Comparison of ENCODE assay signal across 1 cellular context in the genomic region with DNA sequence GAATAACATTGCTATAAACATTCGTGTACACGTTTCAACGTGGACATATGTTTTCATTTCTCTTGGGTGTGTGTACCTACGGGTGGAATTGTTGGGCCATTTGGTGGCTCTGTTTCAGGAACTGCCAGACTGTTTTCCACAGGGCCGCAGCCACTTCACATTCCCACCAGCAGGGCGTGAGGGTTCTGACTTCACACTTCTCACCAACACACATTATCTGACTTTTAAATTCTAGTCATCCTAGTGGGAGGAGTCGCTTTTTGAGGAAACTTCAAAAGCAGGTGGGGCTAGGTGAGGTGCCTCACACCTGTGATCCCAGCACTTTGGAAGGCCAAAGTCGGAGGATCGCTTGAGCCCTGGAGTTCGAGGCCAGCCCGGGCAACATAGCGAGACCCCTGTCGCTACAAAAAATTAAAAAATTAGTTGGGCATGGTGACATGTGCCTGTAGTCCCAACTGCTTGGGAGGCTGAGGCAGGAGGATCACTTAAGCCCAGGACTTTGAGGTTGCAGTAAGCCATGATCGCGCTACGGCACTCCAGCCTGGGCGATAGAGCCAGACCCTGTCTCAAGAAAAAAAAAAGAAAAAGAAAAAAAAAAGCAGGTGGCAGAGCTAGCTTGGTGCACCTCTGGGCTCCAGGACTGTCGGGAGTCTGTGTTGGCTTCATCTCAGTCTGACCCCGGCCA.
TF ChIP-seq lines count a peak whose summit lies in the region.

No MANE protein-coding gene starts in this region.

TF ChIP-seq in GM23338, 12 proteins besides CTCF, POLR2A, EP300 and RAD21 (continued from another document):
- TF ChIP-seq, protein P1, sequence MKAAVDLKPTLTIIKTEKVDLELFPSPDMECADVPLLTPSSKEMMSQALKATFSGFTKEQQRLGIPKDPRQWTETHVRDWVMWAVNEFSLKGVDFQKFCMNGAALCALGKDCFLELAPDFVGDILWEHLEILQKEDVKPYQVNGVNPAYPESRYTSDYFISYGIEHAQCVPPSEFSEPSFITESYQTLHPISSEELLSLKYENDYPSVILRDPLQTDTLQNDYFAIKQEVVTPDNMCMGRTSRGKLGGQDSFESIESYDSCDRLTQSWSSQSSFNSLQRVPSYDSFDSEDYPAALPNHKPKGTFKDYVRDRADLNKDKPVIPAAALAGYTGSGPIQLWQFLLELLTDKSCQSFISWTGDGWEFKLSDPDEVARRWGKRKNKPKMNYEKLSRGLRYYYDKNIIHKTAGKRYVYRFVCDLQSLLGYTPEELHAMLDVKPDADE (IDR thresholded peaks at IDR 0.05), result no peak
- TF ChIP-seq NANOG (IDR thresholded peaks at IDR 0.05; ENCODE audit: borderline replicate concordance) (no peak), EZH2phosphoT487 (IDR thresholded peaks at IDR 0.05; ENCODE audit: unreplicated experiment) (no peak)
- TF ChIP-seq, protein P2, sequence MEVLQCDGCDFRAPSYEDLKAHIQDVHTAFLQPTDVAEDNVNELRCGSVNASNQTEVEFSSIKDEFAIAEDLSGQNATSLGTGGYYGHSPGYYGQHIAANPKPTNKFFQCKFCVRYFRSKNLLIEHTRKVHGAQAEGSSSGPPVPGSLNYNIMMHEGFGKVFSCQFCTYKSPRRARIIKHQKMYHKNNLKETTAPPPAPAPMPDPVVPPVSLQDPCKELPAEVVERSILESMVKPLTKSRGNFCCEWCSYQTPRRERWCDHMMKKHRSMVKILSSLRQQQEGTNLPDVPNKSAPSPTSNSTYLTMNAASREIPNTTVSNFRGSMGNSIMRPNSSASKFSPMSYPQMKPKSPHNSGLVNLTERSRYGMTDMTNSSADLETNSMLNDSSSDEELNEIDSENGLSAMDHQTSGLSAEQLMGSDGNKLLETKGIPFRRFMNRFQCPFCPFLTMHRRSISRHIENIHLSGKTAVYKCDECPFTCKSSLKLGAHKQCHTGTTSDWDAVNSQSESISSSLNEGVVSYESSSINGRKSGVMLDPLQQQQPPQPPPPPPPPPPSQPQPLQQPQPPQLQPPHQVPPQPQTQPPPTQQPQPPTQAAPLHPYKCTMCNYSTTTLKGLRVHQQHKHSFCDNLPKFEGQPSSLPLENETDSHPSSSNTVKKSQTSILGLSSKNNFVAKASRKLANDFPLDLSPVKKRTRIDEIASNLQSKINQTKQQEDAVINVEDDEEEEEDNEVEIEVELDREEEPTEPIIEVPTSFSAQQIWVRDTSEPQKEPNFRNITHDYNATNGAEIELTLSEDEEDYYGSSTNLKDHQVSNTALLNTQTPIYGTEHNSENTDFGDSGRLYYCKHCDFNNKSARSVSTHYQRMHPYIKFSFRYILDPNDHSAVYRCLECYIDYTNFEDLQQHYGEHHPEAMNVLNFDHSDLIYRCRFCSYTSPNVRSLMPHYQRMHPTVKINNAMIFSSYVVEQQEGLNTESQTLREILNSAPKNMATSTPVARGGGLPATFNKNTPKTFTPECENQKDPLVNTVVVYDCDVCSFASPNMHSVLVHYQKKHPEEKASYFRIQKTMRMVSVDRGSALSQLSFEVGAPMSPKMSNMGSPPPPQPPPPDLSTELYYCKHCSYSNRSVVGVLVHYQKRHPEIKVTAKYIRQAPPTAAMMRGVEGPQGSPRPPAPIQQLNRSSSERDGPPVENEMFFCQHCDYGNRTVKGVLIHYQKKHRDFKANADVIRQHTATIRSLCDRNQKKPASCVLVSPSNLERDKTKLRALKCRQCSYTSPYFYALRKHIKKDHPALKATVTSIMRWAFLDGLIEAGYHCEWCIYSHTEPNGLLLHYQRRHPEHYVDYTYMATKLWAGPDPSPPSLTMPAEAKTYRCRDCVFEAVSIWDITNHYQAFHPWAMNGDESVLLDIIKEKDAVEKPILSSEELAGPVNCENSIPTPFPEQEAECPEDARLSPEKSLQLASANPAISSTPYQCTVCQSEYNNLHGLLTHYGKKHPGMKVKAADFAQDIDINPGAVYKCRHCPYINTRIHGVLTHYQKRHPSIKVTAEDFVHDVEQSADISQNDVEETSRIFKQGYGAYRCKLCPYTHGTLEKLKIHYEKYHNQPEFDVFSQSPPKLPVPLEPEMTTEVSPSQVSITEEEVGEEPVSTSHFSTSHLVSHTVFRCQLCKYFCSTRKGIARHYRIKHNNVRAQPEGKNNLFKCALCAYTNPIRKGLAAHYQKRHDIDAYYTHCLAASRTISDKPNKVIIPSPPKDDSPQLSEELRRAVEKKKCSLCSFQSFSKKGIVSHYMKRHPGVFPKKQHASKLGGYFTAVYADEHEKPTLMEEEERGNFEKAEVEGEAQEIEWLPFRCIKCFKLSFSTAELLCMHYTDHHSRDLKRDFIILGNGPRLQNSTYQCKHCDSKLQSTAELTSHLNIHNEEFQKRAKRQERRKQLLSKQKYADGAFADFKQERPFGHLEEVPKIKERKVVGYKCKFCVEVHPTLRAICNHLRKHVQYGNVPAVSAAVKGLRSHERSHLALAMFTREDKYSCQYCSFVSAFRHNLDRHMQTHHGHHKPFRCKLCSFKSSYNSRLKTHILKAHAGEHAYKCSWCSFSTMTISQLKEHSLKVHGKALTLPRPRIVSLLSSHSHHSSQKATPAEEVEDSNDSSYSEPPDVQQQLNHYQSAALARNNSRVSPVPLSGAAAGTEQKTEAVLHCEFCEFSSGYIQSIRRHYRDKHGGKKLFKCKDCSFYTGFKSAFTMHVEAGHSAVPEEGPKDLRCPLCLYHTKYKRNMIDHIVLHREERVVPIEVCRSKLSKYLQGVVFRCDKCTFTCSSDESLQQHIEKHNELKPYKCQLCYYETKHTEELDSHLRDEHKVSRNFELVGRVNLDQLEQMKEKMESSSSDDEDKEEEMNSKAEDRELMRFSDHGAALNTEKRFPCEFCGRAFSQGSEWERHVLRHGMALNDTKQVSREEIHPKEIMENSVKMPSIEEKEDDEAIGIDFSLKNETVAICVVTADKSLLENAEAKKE (CRISPR knock-in tag; IDR thresholded peaks at IDR 0.05), result no peak
